Comparison of ENCODE assay signal across 1 cellular context in genomic region chr6:170596426-170596825, GRCh38.
TF ChIP-seq lines count a peak whose summit lies in the region.

No MANE protein-coding gene starts in this region.

TF ChIP-seq in GM23338, 12 proteins besides CTCF, POLR2A, EP300 and RAD21 (continued from another document):
- TF ChIP-seq REST (IDR thresholded peaks at IDR 0.05; ENCODE audit: unreplicated experiment): no peak
